21 cellular contexts compared by ENCODE assay signal in the genomic region with DNA sequence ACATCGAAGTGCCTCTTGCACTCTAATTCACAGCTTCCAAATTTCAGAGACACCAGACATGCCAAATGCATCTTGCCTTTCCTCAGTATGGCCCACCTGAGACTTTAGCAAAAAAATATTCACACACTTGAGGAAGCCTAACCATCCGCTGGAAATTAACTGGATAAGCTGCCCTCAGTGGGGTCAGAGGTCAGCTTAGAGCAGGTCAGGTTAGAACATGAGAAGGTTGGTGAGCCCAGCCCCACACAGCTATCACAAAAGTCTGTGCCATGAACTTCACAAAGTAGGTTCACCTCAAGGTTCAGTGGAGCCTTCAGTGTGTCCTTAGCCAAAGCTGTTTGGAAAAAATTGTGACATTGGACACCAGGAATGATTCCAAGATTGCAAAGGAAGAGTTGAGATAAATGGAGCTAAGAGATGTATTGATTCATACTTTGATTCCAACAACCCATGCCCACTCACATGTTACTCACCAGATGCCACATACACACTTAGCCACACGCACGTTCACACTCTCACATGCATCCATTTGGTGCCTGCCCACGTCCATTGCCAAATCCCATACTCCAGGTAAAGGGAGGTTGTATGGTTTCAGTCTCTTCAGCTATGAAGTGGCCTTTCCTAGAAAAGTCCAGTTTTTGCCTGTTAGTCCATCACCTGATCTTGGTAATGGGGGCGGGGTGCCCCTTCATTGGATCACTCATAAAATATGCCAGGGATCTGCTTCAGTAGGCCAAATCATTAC. TPM values are rescaled to one million over a fixed set of nuclear protein-coding genes. Genes with fewer than 3 reads are reported as not detected.
DNase-seq lines count a peak whose midpoint lies in the region; ATAC-seq and TF ChIP-seq lines count a peak whose summit lies in the region.
"Had no signal": no experiment of that assay in that cellular context is flagged by ENCODE, and none has a peak within 500 bp of the region (broad histone marks: within the 10 kb centered on the region; RNA-seq: fewer than 3 reads in every experiment).

No MANE protein-coding gene starts in this region.

- no peak overlapping the region for H2AK5ac ChIP-seq in H9 (ENCODE audit: insufficient read length, low read length)

- no peak for DNase-seq in activated naive CD4-positive, alpha-beta T cell treated with anti-CD3 and anti-CD28 coated beads for 36 hours
- DNase-seq in activated naive CD4-positive, alpha-beta T cell treated with anti-CD3 and anti-CD28 coated beads, Interleukin-2, amount 50 U/mL, for 16 hours, result no peak
- DNase-seq in activated B cell treated with CpG ODN at 0.5 μM for 24 hours, result no peak
- DNase-seq in effector memory CD8-positive, alpha-beta T cell, result no peak
- peak; percentile 69 for DNase-seq in osteoblast (ENCODE audit: insufficient read length, low spot score, missing footprints)
- DNase-seq in H9, result no peak
- DNase-seq in SW 1271 (lab: John Stamatoyannopoulos, UW), result no peak
- DNase-seq: activated naive CD4-positive, alpha-beta T cell treated with Interleukin-2 at 50 U/mL for 16 hours; brain microvascular endothelial cell; Caco-2; EL; left ventricle myocardium inferior; mucosa of descending colon; NCI-H524; ovary; stimulated activated naive CD4-positive, alpha-beta T cell; tibial artery had no signal

- H3K79me2 ChIP-seq in osteoblast (ENCODE audit: insufficient read depth, low read length), result no peaks in the 10 kb centered on the region
- H3K79me2 ChIP-seq in H9 (ENCODE audit: insufficient read depth, low read length), result no peaks in the 10 kb centered on the region

- no peaks in the 10 kb centered on the region for H3K27me3 Mint-ChIP-seq in activated naive CD4-positive, alpha-beta T cell treated with anti-CD3 and anti-CD28 coated beads for 36 hours (ENCODE audit: low read depth)
- H3K27me3 Mint-ChIP-seq in activated B cell treated with CpG ODN at 0.5 μM for 24 hours (no peaks in the 10 kb centered on the region), H9 (ENCODE audit: low read depth) (peaks cover 5% of the 10 kb centered on the region)
- no peaks in the 10 kb centered on the region for H3K27me3 Mint-ChIP-seq in effector memory CD8-positive, alpha-beta T cell

- no peak overlapping the region for H2BK5ac ChIP-seq in H9 (ENCODE audit: insufficient read length, low read length)

- ATAC-seq in activated B cell treated with CpG ODN at 0.5 μM for 24 hours (ENCODE audit: low read depth) (no peak), GM18868 (IDR thresholded peaks at IDR 0.05; ENCODE audit: unreplicated experiment) (no peak)
- no peak for ATAC-seq in effector memory CD8-positive, alpha-beta T cell (replicated peaks)
- ATAC-seq: heart left ventricle, mucosa of descending colon, sciatic nerve had no signal

- H3K36me3 ChIP-seq in osteoblast (ENCODE audit: insufficient read depth, low read length), result peaks cover 8% of the 10 kb centered on the region
- H3K36me3 ChIP-seq: ovary had no signal

- no peak overlapping the region for H3K9ac ChIP-seq in H9 (ENCODE audit: extremely low read depth, insufficient read length, low read length)

- no peak overlapping the region for H2BK120ac ChIP-seq in H9 (ENCODE audit: low read depth, low read length, poor library complexity, severe bottlenecking)

- H3K4me3 Mint-ChIP-seq in activated naive CD4-positive, alpha-beta T cell treated with anti-CD3 and anti-CD28 coated beads for 36 hours, result no peak overlapping the region
- H3K4me3 Mint-ChIP-seq in activated B cell treated with CpG ODN at 0.5 μM for 24 hours (no peak overlapping the region), H9 (no peak overlapping the region)
- no peak overlapping the region for H3K4me3 Mint-ChIP-seq in effector memory CD8-positive, alpha-beta T cell

- POLR2A ChIA-PET in activated B cell treated with CpG ODN at 0.5 μM for 24 hours (lab: Charles Lee), result interaction anchor here (0.6 to 4.1 kb wide), 7 partner anchors 10 to 778 kb away, joined by 3 to 33 read pairs (median 4); a partner anchor contains a TSS

- H3K4me1 Mint-ChIP-seq in activated naive CD4-positive, alpha-beta T cell treated with anti-CD3 and anti-CD28 coated beads for 36 hours (ENCODE audit: low read depth), result peaks cover 44% of the 10 kb centered on the region
- H3K4me1 Mint-ChIP-seq in activated B cell treated with CpG ODN at 0.5 μM for 24 hours (peaks cover 35% of the 10 kb centered on the region), H9 (peaks cover 20 to 23% of the 10 kb centered on the region in 2 experiments)
- peaks cover 18 to 19% of the 10 kb centered on the region in 2 donors for H3K4me1 Mint-ChIP-seq in effector memory CD8-positive, alpha-beta T cell (ENCODE audit: low read depth in 2 of 2)

- TF ChIP-seq CTCF in activated B cell treated with CpG ODN at 0.5 μM for 24 hours (IDR thresholded peaks at IDR 0.05), result no peak
- TF ChIP-seq CTCF in osteoblast (IDR thresholded peaks at IDR 0.05; ENCODE audit: extremely low read depth, low read depth, low read length), result no peak
- TF ChIP-seq CTCF in H9 (conservative IDR thresholded peaks at IDR 0.05), result no peak

- peaks cover 4% of the 10 kb centered on the region for H3K23me2 ChIP-seq in H9 (ENCODE audit: insufficient read length, low read depth, low read length, poor library complexity, severe bottlenecking)

- H2AFZ ChIP-seq in osteoblast (ENCODE audit: low read length), result no peak overlapping the region
- H2AFZ ChIP-seq in H9 (ENCODE audit: low read length), result no peak overlapping the region

- no peak overlapping the region for H2BK20ac ChIP-seq in H9 (ENCODE audit: low read depth, low read length, poor library complexity, severe bottlenecking)

- H4K5ac ChIP-seq in H9 (ENCODE audit: insufficient read length, low read depth, low read length), result no peak overlapping the region

- H3K27ac Mint-ChIP-seq in activated naive CD4-positive, alpha-beta T cell treated with anti-CD3 and anti-CD28 coated beads for 36 hours, result peak overlapping the region; percentile 67
- peak overlapping the region; percentile 100 for H3K27ac Mint-ChIP-seq in activated B cell treated with CpG ODN at 0.5 μM for 24 hours
- peak overlapping the region; percentile 41 to 100 for H3K27ac Mint-ChIP-seq in effector memory CD8-positive, alpha-beta T cell
- 0 out of 7 replicates have a peak overlapping the region, but pooled peaks of 1 of the 3 experiments have one; percentile 59 for H3K27ac Mint-ChIP-seq in H9

- H3K56ac ChIP-seq in H9 (ENCODE audit: insufficient read length, low read depth, low read length), result no peak overlapping the region

- H4K91ac ChIP-seq in H9 (ENCODE audit: insufficient read length, low read depth, low read length), result no peak overlapping the region

- H3K36me3 Mint-ChIP-seq in activated naive CD4-positive, alpha-beta T cell treated with anti-CD3 and anti-CD28 coated beads for 36 hours (ENCODE audit: low read depth), result peaks cover 13% of the 10 kb centered on the region
- H3K36me3 Mint-ChIP-seq in activated B cell treated with CpG ODN at 0.5 μM for 24 hours (ENCODE audit: low read depth) (peaks cover 24% of the 10 kb centered on the region), H9 (ENCODE audit: insufficient read depth in 1 of 3, low read depth in 3 of 3) (peaks cover 2 to 6% (median 5%) of the 10 kb centered on the region in 3 experiments; a peak in 5 of 7 replicates)
- peaks cover 29% of the 10 kb centered on the region for H3K36me3 Mint-ChIP-seq in effector memory CD8-positive, alpha-beta T cell (ENCODE audit: insufficient read depth)

- H3K9me3 Mint-ChIP-seq in activated naive CD4-positive, alpha-beta T cell treated with anti-CD3 and anti-CD28 coated beads for 36 hours, result no peaks in the 10 kb centered on the region
- H3K9me3 Mint-ChIP-seq in activated B cell treated with CpG ODN at 0.5 μM for 24 hours (no peaks in the 10 kb centered on the region), H9 (peaks cover 0 to 3% of the 10 kb centered on the region in 2 experiments; a peak in 1 of 5 replicates)
- no peaks in the 10 kb centered on the region for H3K9me3 Mint-ChIP-seq in effector memory CD8-positive, alpha-beta T cell

- H3K4ac ChIP-seq in H9 (ENCODE audit: low read depth, low read length), result no peak overlapping the region

- H3K4me1 ChIP-seq in osteoblast (ENCODE audit: insufficient read depth, low read length) (peaks cover 15% of the 10 kb centered on the region), H9 (ENCODE audit: insufficient read depth, low read length) (no peaks in the 10 kb centered on the region)
- H3K4me1 ChIP-seq: Caco-2 had no signal

- H4K8ac ChIP-seq in H9 (replicated peaks; ENCODE audit: insufficient read length, low read depth, low read length), result no peak overlapping the region

- H3K4me2 ChIP-seq in osteoblast (ENCODE audit: insufficient read depth, low read length) (no peak overlapping the region), H9 (ENCODE audit: insufficient read depth, insufficient read length, low read length) (no peak overlapping the region)

- H3K23ac ChIP-seq in H9 (ENCODE audit: insufficient read length, low read depth, low read length), result no peak overlapping the region

- H3K14ac ChIP-seq in H9 (ENCODE audit: insufficient read depth, low read length), result no peak overlapping the region

- no CpG with 5 or more reads among the region's 6 CpGs for WGBS in H9 (ENCODE audit: extremely low coverage, insufficient read length, low lambda C conversion rate)

- no peak overlapping the region for H2BK12ac ChIP-seq in H9 (ENCODE audit: insufficient read length, low read depth, low read length)

- H3K27ac ChIP-seq in osteoblast (ENCODE audit: low read depth, low read length) (no peak overlapping the region), H9 (ENCODE audit: insufficient read length, low read depth, low read length) (no peak overlapping the region)
- H3K27ac ChIP-seq: brain microvascular endothelial cell, coronary artery, heart left ventricle, left ventricle myocardium inferior, ovary, tibial artery had no signal

- H3K18ac ChIP-seq in H9 (ENCODE audit: insufficient read length, low read depth, low read length), result no peak overlapping the region

- H3K9me3 ChIP-seq in osteoblast (ENCODE audit: low read depth, low read length) (no peaks in the 10 kb centered on the region), H9 (ENCODE audit: control insufficient read depth, low read depth, low read length) (no peaks in the 10 kb centered on the region)
- H3K9me3 ChIP-seq: Caco-2, heart left ventricle, left ventricle myocardium inferior, mucosa of descending colon, ovary, tibial artery had no signal

- intact Hi-C loops in activated naive CD4-positive, alpha-beta T cell treated with anti-CD3 and anti-CD28 coated beads for 36 hours (cut with micrococcal nuclease), result no loop called here
- intact Hi-C loops in activated B cell treated with CpG ODN at 0.5 μM for 24 hours (cut with micrococcal nuclease), result no loop called here

- H4K20me1 ChIP-seq in osteoblast (ENCODE audit: insufficient read depth, low read length) (no peaks in the 10 kb centered on the region), H9 (ENCODE audit: control insufficient read depth, insufficient read depth, insufficient read length) (no peaks in the 10 kb centered on the region)

- H3K79me1 ChIP-seq in H9 (ENCODE audit: insufficient read depth, low read depth, low read length, poor library complexity, severe bottlenecking), result no peaks in the 10 kb centered on the region

- H3K27me3 ChIP-seq in osteoblast (ENCODE audit: insufficient read depth, low read length), result no peaks in the 10 kb centered on the region
- H3K27me3 ChIP-seq in H9 (ENCODE audit: insufficient read depth, low read length), result no peaks in the 10 kb centered on the region
- H3K27me3 ChIP-seq: brain microvascular endothelial cell, heart left ventricle, ovary, tibial artery had no signal

- CTCF ChIA-PET in activated naive CD4-positive, alpha-beta T cell treated with anti-CD3 and anti-CD28 coated beads for 36 hours (lab: Charles Lee), result interaction anchor here (0.9 kb wide), 1 partner anchor 38 kb away, joined by 4 read pairs; no protein-coding TSS in a partner anchor
- CTCF ChIA-PET in activated B cell treated with CpG ODN at 0.5 μM for 24 hours (lab: Charles Lee), result interaction anchor here (0.7 kb wide), 1 partner anchor 52 kb away, joined by 4 read pairs; a partner anchor contains a TSS

- H3T11ph ChIP-seq in H9 (ENCODE audit: low read length), result no peak overlapping the region

- H3K4me3 ChIP-seq in osteoblast (ENCODE audit: insufficient read depth, low read length), result no peak overlapping the region
- H3K4me3 ChIP-seq: coronary artery, heart left ventricle, left ventricle myocardium inferior, mucosa of descending colon, ovary, tibial artery had no signal

- H2BK15ac ChIP-seq in H9 (ENCODE audit: low read depth, low read length), result no peak overlapping the region

RNA-seq across cellular contexts. Expression of a gene that starts 11.1 kb away (rescaled TPM):
- total RNA-seq in activated naive CD4-positive, alpha-beta T cell treated with anti-CD3 and anti-CD28 coated beads for 36 hours, result 10 to 100 TPM; 38.3 to 41.1 TPM
- 29.5 and 29.6 TPM in 2 replicates for total RNA-seq in activated B cell treated with CpG ODN at 0.5 μM for 24 hours
- total RNA-seq in osteoblast, result 13.3 and 13.8 TPM in 2 replicates
- 40.0 and 41.4 TPM in 2 replicates for total RNA-seq in H9 (2021)

RNA-seq across cellular contexts. Expression of a gene that starts 52.1 kb away (rescaled TPM):
- total RNA-seq in activated naive CD4-positive, alpha-beta T cell treated with anti-CD3 and anti-CD28 coated beads for 36 hours, result 10 to 100 TPM; 34.8 to 35.1 TPM
- total RNA-seq in activated B cell treated with CpG ODN at 0.5 μM for 24 hours (31.7 and 35.5 TPM in 2 replicates), osteoblast (46.7 and 52.2 TPM in 2 replicates), H9 (2021) (39.1 and 40.3 TPM in 2 replicates)
